26 cellular contexts compared by ENCODE assay signal in genomic region chr6:31876357-31876756, GRCh38. TPM values are rescaled to one million over a fixed set of nuclear protein-coding genes. Genes with fewer than 3 reads are reported as not detected.
DNase-seq lines count a peak whose midpoint lies in the region; ATAC-seq, FAIRE-seq and TF ChIP-seq lines count a peak whose summit lies in the region.
"Had no signal": no experiment of that assay in that cellular context is flagged by ENCODE, and none has a peak within 500 bp of the region (broad histone marks: within the 10 kb centered on the region; RNA-seq: fewer than 3 reads in every experiment).

No MANE protein-coding gene starts in this region.

- peaks cover 46% of the 10 kb centered on the region for H3K4me1 ChIP-seq in HepG2 (ENCODE audit: insufficient read depth, low read length)
- H3K4me1 ChIP-seq in right lobe of liver: no peaks in the 10 kb centered on the region
- H3K4me1 ChIP-seq in hepatocyte (ENCODE audit: insufficient read depth): no peaks in the 10 kb centered on the region
- peaks cover 14 to 36% (median 32%) of the 10 kb centered on the region in 4 donors for H3K4me1 ChIP-seq in transverse colon

- no peak for TF ChIP-seq RAD21 in HepG2 (CRISPR knock-in tag; IDR thresholded peaks at IDR 0.05)

- in situ Hi-C loops in HepG2 (cut with HindIII; ENCODE audit: extremely low pct_ligation_motif_present, low pct_unique_long_range_greater_than_20kb) (no loop called here), transverse colon (cut with MboI; ENCODE audit: low pct_ligation_motif_present in 1 of 4, low pct_unique_long_range_greater_than_20kb in 1 of 4, low sequenced_read_pairs in 3 of 4) (no loop called here)

- no TSS peak for BruUV-seq in HepG2 (replicated peaks; lab: Mats Ljungman, UMichigan)

- H3K9me2 ChIP-seq in hepatocyte (replicated peaks; ENCODE audit: insufficient read depth): no peaks in the 10 kb centered on the region

- H3K9me3 ChIP-seq in HepG2 (ENCODE audit: low read length) (no peaks in the 10 kb centered on the region), right lobe of liver (no peaks in the 10 kb centered on the region), hepatocyte (ENCODE audit: low read depth) (no peaks in the 10 kb centered on the region), transverse colon (no peaks in the 10 kb centered on the region)
- H3K9me3 ChIP-seq: BLaER1 had no signal

- H4K20me1 ChIP-seq in HepG2 (ENCODE audit: insufficient read depth, low read length) (no peaks in the 10 kb centered on the region), hepatocyte (ENCODE audit: insufficient read depth, poor library complexity, severe bottlenecking) (no peaks in the 10 kb centered on the region)

- H3K4me2 ChIP-seq in HepG2 (ENCODE audit: low read depth, low read length) (no peak overlapping the region), hepatocyte (peak overlapping the region; percentile 76)
- H3K4me2 ChIP-seq: BLaER1, PC-9 had no signal

- CTCF ChIA-PET in HepG2 (lab: Yijun Ruan, JAX; ENCODE audit: low intra/inter-chr PET ratio, low total read pairs): no interaction called here
- CTCF ChIA-PET in HEK293T (lab: Yijun Ruan, JAX): no interaction called here

- intact Hi-C loops in HepG2 (cut with micrococcal nuclease; ENCODE audit: unreplicated experiment): no loop called here
- intact Hi-C loops in right lobe of liver (cut with DNase I): loop anchor here in 1 of 2 donors (10.0 kb wide), 1 partner anchor 202 kb away; no protein-coding TSS in a partner anchor
- intact Hi-C loops in transverse colon (cut with DNase I; ENCODE audit: low total_unique reads): no loop called here

- ATAC-seq in HepG2 (no peak), right lobe of liver (no peak)
- ATAC-seq: GM12878 had no signal

- no peak overlapping the region for H3K9ac ChIP-seq in HepG2 (ENCODE audit: insufficient read depth, low read depth, low read length)
- H3K9ac ChIP-seq: BLaER1, GM23248 had no signal

- H3K79me2 ChIP-seq in HepG2 (ENCODE audit: insufficient read depth, low read length) (no peaks in the 10 kb centered on the region), hepatocyte (peaks cover 23% of the 10 kb centered on the region)

- TF ChIP-seq POLR2A in HepG2 (IDR thresholded peaks at IDR 0.05; ENCODE audit: insufficient read depth in 1 of 2, low read depth in 2 of 2, low read length in 2 of 2) (no peak), right lobe of liver (IDR thresholded peaks at IDR 0.05) (no peak), transverse colon (IDR thresholded peaks at IDR 0.05) (no peak)

- H2AFZ ChIP-seq in HepG2 (ENCODE audit: low read length) (no peak overlapping the region), hepatocyte (no peak overlapping the region)
- H2AFZ ChIP-seq: GM23248, PC-9 had no signal

- DNase-seq in HepG2 (ENCODE audit: low spot score) (no peak), right lobe of liver (no peak), hepatocyte (ENCODE audit: low spot score) (no peak), transverse colon (no peak), HEK293T (ENCODE audit: extremely low spot score) (no peak)
- DNase-seq in stimulated activated CD4-positive, alpha-beta T cell treated with anti-CD3 and anti-CD28 coated beads, Interleukin-12 subunit alpha, Interleukin-12 subunit beta, amount 100 ng/mL, for 4 hours: no peak
- DNase-seq: CD4-positive, alpha-beta T cell; GM23248; H7; HFFc6; KG1; NCI-H1048; NCI-H1417; NCI-H1694; NCI-H2029 treated with DMSO at 0.1 percent for 48 hours; NCI-H2227 treated with DMSO at 0.1 percent for 48 hours; NCI-H526 treated with DMSO at 0.1 percent for 48 hours; PC-9; SHP77 had no signal

- H3K4me3 ChIP-seq in HepG2 (replicated peaks in 1 of 3; ENCODE audit: insufficient read depth in 1 of 3, low read depth in 2 of 3, low read length in 3 of 3) (no peak overlapping the region), right lobe of liver (no peak overlapping the region), hepatocyte (no peak overlapping the region), transverse colon (peak overlapping the region in 2 of 4 donors; percentile 29 to 47)
- H3K4me3 ChIP-seq: BLaER1, GM12878, GM23248, PC-9 had no signal

- H3K27ac ChIP-seq in HepG2 (ENCODE audit: extremely low read length, insufficient read depth, low read length) (no peak overlapping the region), right lobe of liver (no peak overlapping the region), hepatocyte (no peak overlapping the region), transverse colon (peak overlapping the region; percentile 86 to 96 (median 92))
- H3K27ac ChIP-seq: BLaER1, GM23248, PC-9 had no signal

- no peak for TF ChIP-seq CTCF in HepG2 (CRISPR knock-in tag; IDR thresholded peaks at IDR 0.05)
- no peak for TF ChIP-seq CTCF in right lobe of liver (IDR thresholded peaks at IDR 0.05)
- TF ChIP-seq CTCF in hepatocyte (IDR thresholded peaks at IDR 0.05; ENCODE audit: poor library complexity): no peak
- no peak for TF ChIP-seq CTCF in transverse colon (IDR thresholded peaks at IDR 0.05)

- peaks cover 10 to 19% of the 10 kb centered on the region in 2 experiments; a peak in 4 of 5 replicates for H3K36me3 ChIP-seq in HepG2 (replicated peaks in 1 of 2; ENCODE audit: control insufficient read depth in 1 of 2, insufficient read depth in 2 of 2, low read length in 2 of 2)
- peaks cover 0 to 9% (median 0%) of the 10 kb centered on the region in 4 donors for H3K36me3 ChIP-seq in right lobe of liver
- no peaks in the 10 kb centered on the region for H3K36me3 ChIP-seq in hepatocyte (replicated peaks; ENCODE audit: insufficient read depth, low read depth)
- peaks cover 0 to 12% (median 2%) of the 10 kb centered on the region in 4 donors for H3K36me3 ChIP-seq in transverse colon

- H3K27me3 ChIP-seq in HepG2 (ENCODE audit: control insufficient read depth in 1 of 2, insufficient read depth in 2 of 2, low read length in 2 of 2) (no peaks in the 10 kb centered on the region), right lobe of liver (no peaks in the 10 kb centered on the region), hepatocyte (no peaks in the 10 kb centered on the region), transverse colon (no peaks in the 10 kb centered on the region)
- H3K27me3 ChIP-seq: BLaER1 had no signal

- POLR2A ChIA-PET in HepG2 (lab: Yijun Ruan, JAX): interaction anchor here (1.1 to 7.2 kb wide), 2 partner anchors 12 to 20 kb away, joined by 4 to 103 read pairs; partner anchors contain the start of gene NEU1
- POLR2A ChIA-PET in HEK293T (lab: Yijun Ruan, JAX): interaction anchor here (1.2 to 3.6 kb wide), 2 partner anchors 13 to 69 kb away, joined by 3 to 14 read pairs; partner anchors contain the start of genes LSM2 and NEU1

- no peak for FAIRE-seq in HepG2 (lab: Jason Lieb, UNC)
- FAIRE-seq: A204.1, G401.6, GM12878, HTR-8/SVneo had no signal

- WGBS in HepG2 (ENCODE audit: low lambda C conversion rate): 80% methylated on average over 7 of the region's 7 CpGs
- 87% methylated on average over 7 of the region's 7 CpGs for WGBS in right lobe of liver (ENCODE audit: insufficient coverage, low coverage, low lambda C conversion rate, missing lambda C conversion rate)
- WGBS in hepatocyte (ENCODE audit: low lambda C conversion rate, missing lambda C conversion rate): 94% methylated on average over 7 of the region's 7 CpGs
- 50 to 82% methylated on average over 2 to 7 of the region's 7 CpGs for WGBS in transverse colon (ENCODE audit: low coverage in 1 of 2), 2 donors

- TF ChIP-seq EP300 in HepG2 (IDR thresholded peaks at IDR 0.05; ENCODE audit: low read depth in 2 of 2, low read length in 2 of 2): no peak
- no peak for TF ChIP-seq EP300 in HepG2 (CRISPR knock-in tag; IDR thresholded peaks at IDR 0.05; ENCODE audit: borderline replicate concordance)
- TF ChIP-seq EP300 in transverse colon (IDR thresholded peaks at IDR 0.05; ENCODE audit: low read depth): no peak

RNA-seq across cellular contexts. Expression of gene SLC44A4, which starts 2.4 kb away (rescaled TPM):
- 5.6 and 5.9 TPM in 2 replicates for total RNA-seq in HepG2 (2016; rRNA removed; fragmentation: Illumina TruSeq; extraction: Trizol)
- total RNA-seq in HepG2 (2016; cell fraction: cytosol; rRNA removed; fragmentation: Illumina TruSeq; extraction: Trizol; ENCODE audit: low read depth): 3.4 and 6.6 TPM in 2 replicates
- total RNA-seq in HepG2 (2016; cell fraction: insoluble cytoplasmic fraction; rRNA removed; fragmentation: Illumina TruSeq; extraction: Trizol): 4.8 and 8.3 TPM in 2 replicates
- total RNA-seq in HepG2 (2016; cell fraction: membrane; rRNA removed; fragmentation: Illumina TruSeq; extraction: Trizol): 6.1 and 6.6 TPM in 2 replicates
- total RNA-seq in HepG2 (2016; cell fraction: nucleus; rRNA removed; fragmentation: Illumina TruSeq; extraction: Trizol): 4.4 TPM in 2 replicates
- 3.5 and 3.6 TPM in 2 replicates for polyA plus RNA-seq in HepG2 (2011; rRNA removed)
- 3.2 and 3.7 TPM in 2 replicates for polyA plus RNA-seq in HepG2 (2011; cell fraction: cytosol; rRNA removed)
- polyA plus RNA-seq in HepG2 (2011; cell fraction: nucleus; rRNA removed): 2.9 and 3.6 TPM in 2 replicates
- polyA plus RNA-seq in HepG2 (2012): 1.8 and 3.2 TPM in 2 replicates
- 3.9 and 4.5 TPM in 2 replicates for polyA plus RNA-seq in HepG2 (2016; cell fraction: cytosol; fragmentation: Illumina TruSeq; extraction: Trizol; ENCODE audit: low read depth)
- 5.7 and 6.7 TPM in 2 replicates for polyA plus RNA-seq in HepG2 (2016; cell fraction: insoluble cytoplasmic fraction; fragmentation: Illumina TruSeq; extraction: Trizol; ENCODE audit: low read depth)
- 5.8 and 6.2 TPM in 2 replicates for polyA plus RNA-seq in HepG2 (2016; cell fraction: membrane; fragmentation: Illumina TruSeq; extraction: Trizol; ENCODE audit: low read depth)
- 10.4 and 12.4 TPM in 2 replicates for polyA plus RNA-seq in HepG2 (2016; cell fraction: nucleus; fragmentation: Illumina TruSeq; extraction: Trizol; ENCODE audit: insufficient read depth, low read depth)
- polyA minus RNA-seq in HepG2 (2011; rRNA and poly(A)+ RNA removed; ENCODE audit: low replicate concordance): 4.9 TPM in 1 of 2 replicates, not detected in the other
- 0.97 and 0.99 TPM in 2 replicates for polyA minus RNA-seq in HepG2 (2011; cell fraction: cytosol; rRNA and poly(A)+ RNA removed)
- 1.6 and 2.2 TPM in 2 replicates for polyA minus RNA-seq in HepG2 (2011; cell fraction: nucleus; rRNA and poly(A)+ RNA removed)
- total RNA-seq in right lobe of liver: under 1 TPM in 2 of 6 experiments, not detected in 4; 0.09 to 0.25 TPM
- total RNA-seq in hepatocyte: 76.2 and 92.0 TPM in 2 replicates
- polyA plus RNA-seq in hepatocyte: 73.5 and 90.8 TPM in 2 replicates
- 100 to 1,000 TPM; 149 to 734 (median 395) TPM for total RNA-seq in transverse colon
- total RNA-seq: GM23248, RPMI7951, SK-MEL-5 had no signal
- polyA plus RNA-seq: GM23248 had no signal

RNA-seq across cellular contexts. Expression of gene NEU1, which starts 13.7 kb away (rescaled TPM):
- total RNA-seq in HepG2 (2016; rRNA removed; fragmentation: Illumina TruSeq; extraction: Trizol) (139 and 297 TPM in 2 replicates), right lobe of liver (10 to 100 TPM; 20.3 to 44.8 (median 34.1) TPM), hepatocyte (402 and 407 TPM in 2 replicates), transverse colon (10 to 100 TPM; 21.1 to 88.7 (median 65.4) TPM)
- total RNA-seq in HepG2 (2016; cell fraction: cytosol; rRNA removed; fragmentation: Illumina TruSeq; extraction: Trizol; ENCODE audit: low read depth): 49.1 and 49.3 TPM in 2 replicates
- total RNA-seq in HepG2 (2016; cell fraction: insoluble cytoplasmic fraction; rRNA removed; fragmentation: Illumina TruSeq; extraction: Trizol): 132 and 314 TPM in 2 replicates
- total RNA-seq in HepG2 (2016; cell fraction: membrane; rRNA removed; fragmentation: Illumina TruSeq; extraction: Trizol): 93.8 and 98.2 TPM in 2 replicates
- total RNA-seq in HepG2 (2016; cell fraction: nucleus; rRNA removed; fragmentation: Illumina TruSeq; extraction: Trizol): 237 and 274 TPM in 2 replicates
- polyA plus RNA-seq in HepG2 (2011; rRNA removed) (202 and 215 TPM in 2 replicates), hepatocyte (331 and 388 TPM in 2 replicates)
- polyA plus RNA-seq in HepG2 (2011; cell fraction: cytosol; rRNA removed): 195 and 257 TPM in 2 replicates
- 110 and 111 TPM in 2 replicates for polyA plus RNA-seq in HepG2 (2011; cell fraction: nucleus; rRNA removed)
- 88.7 and 96.9 TPM in 2 replicates for polyA plus RNA-seq in HepG2 (2012)
- polyA plus RNA-seq in HepG2 (2016; cell fraction: cytosol; fragmentation: Illumina TruSeq; extraction: Trizol; ENCODE audit: low read depth): 46.5 and 46.6 TPM in 2 replicates
- polyA plus RNA-seq in HepG2 (2016; cell fraction: insoluble cytoplasmic fraction; fragmentation: Illumina TruSeq; extraction: Trizol; ENCODE audit: low read depth): 114 and 120 TPM in 2 replicates
- 67.2 and 70.7 TPM in 2 replicates for polyA plus RNA-seq in HepG2 (2016; cell fraction: membrane; fragmentation: Illumina TruSeq; extraction: Trizol; ENCODE audit: low read depth)
- 367 and 386 TPM in 2 replicates for polyA plus RNA-seq in HepG2 (2016; cell fraction: nucleus; fragmentation: Illumina TruSeq; extraction: Trizol; ENCODE audit: insufficient read depth, low read depth)
- 35.2 and 243 TPM in 2 replicates for polyA minus RNA-seq in HepG2 (2011; rRNA and poly(A)+ RNA removed; ENCODE audit: low replicate concordance)
- polyA minus RNA-seq in HepG2 (2011; cell fraction: cytosol; rRNA and poly(A)+ RNA removed): 76.7 and 85.5 TPM in 2 replicates
- polyA minus RNA-seq in HepG2 (2011; cell fraction: nucleus; rRNA and poly(A)+ RNA removed): 40.9 and 43.8 TPM in 2 replicates

RNA-seq across cellular contexts. Expression of gene EHMT2, which starts 21.1 kb away (rescaled TPM):
- 43.5 and 69.2 TPM in 2 replicates for total RNA-seq in HepG2 (2016; rRNA removed; fragmentation: Illumina TruSeq; extraction: Trizol)
- 14.1 and 15.2 TPM in 2 replicates for total RNA-seq in HepG2 (2016; cell fraction: cytosol; rRNA removed; fragmentation: Illumina TruSeq; extraction: Trizol; ENCODE audit: low read depth)
- total RNA-seq in HepG2 (2016; cell fraction: insoluble cytoplasmic fraction; rRNA removed; fragmentation: Illumina TruSeq; extraction: Trizol): 34.4 and 70.7 TPM in 2 replicates
- 29.3 and 33.1 TPM in 2 replicates for total RNA-seq in HepG2 (2016; cell fraction: membrane; rRNA removed; fragmentation: Illumina TruSeq; extraction: Trizol)
- total RNA-seq in HepG2 (2016; cell fraction: nucleus; rRNA removed; fragmentation: Illumina TruSeq; extraction: Trizol): 46.1 and 48.0 TPM in 2 replicates
- polyA plus RNA-seq in HepG2 (2011; rRNA removed): 51.2 and 55.2 TPM in 2 replicates
- polyA plus RNA-seq in HepG2 (2011; cell fraction: cytosol; rRNA removed): 29.3 and 36.1 TPM in 2 replicates
- polyA plus RNA-seq in HepG2 (2011; cell fraction: nucleus; rRNA removed): 180 and 272 TPM in 2 replicates
- 37.6 and 43.1 TPM in 2 replicates for polyA plus RNA-seq in HepG2 (2012)
- 8.3 and 9.2 TPM in 2 replicates for polyA plus RNA-seq in HepG2 (2016; cell fraction: cytosol; fragmentation: Illumina TruSeq; extraction: Trizol; ENCODE audit: low read depth)
- polyA plus RNA-seq in HepG2 (2016; cell fraction: insoluble cytoplasmic fraction; fragmentation: Illumina TruSeq; extraction: Trizol; ENCODE audit: low read depth): 36.0 and 58.3 TPM in 2 replicates
- 16.5 and 18.3 TPM in 2 replicates for polyA plus RNA-seq in HepG2 (2016; cell fraction: membrane; fragmentation: Illumina TruSeq; extraction: Trizol; ENCODE audit: low read depth)
- polyA plus RNA-seq in HepG2 (2016; cell fraction: nucleus; fragmentation: Illumina TruSeq; extraction: Trizol; ENCODE audit: insufficient read depth, low read depth): 122 and 136 TPM in 2 replicates
- polyA minus RNA-seq in HepG2 (2011; rRNA and poly(A)+ RNA removed; ENCODE audit: low replicate concordance): 74.1 and 111 TPM in 2 replicates
- 26.2 and 33.8 TPM in 2 replicates for polyA minus RNA-seq in HepG2 (2011; cell fraction: cytosol; rRNA and poly(A)+ RNA removed)
- 24.3 and 26.9 TPM in 2 replicates for polyA minus RNA-seq in HepG2 (2011; cell fraction: nucleus; rRNA and poly(A)+ RNA removed)
- 10 to 100 TPM; 10.7 to 20.1 (median 13.3) TPM for total RNA-seq in right lobe of liver
- 34.1 and 41.9 TPM in 2 replicates for total RNA-seq in hepatocyte
- 40.0 and 44.6 TPM in 2 replicates for polyA plus RNA-seq in hepatocyte
- total RNA-seq in transverse colon: 10 to 100 TPM; 25.9 to 33.3 (median 27.9) TPM

RNA-seq across cellular contexts. Expression of gene ZBTB12, which starts 25.5 kb away (rescaled TPM):
- total RNA-seq in HepG2 (2016; rRNA removed; fragmentation: Illumina TruSeq; extraction: Trizol) (6.0 and 6.8 TPM in 2 replicates), right lobe of liver (under 1 TPM in 5 of 6 experiments, not detected in 1; 0.25 to 0.82 (median 0.51) TPM), hepatocyte (4.4 and 4.9 TPM in 2 replicates), transverse colon (1 to 10 TPM in 1 of 4 donors, under 1 TPM in 3; 0.14 to 1.3 (median 0.77) TPM)
- 1.6 and 1.7 TPM in 2 replicates for total RNA-seq in HepG2 (2016; cell fraction: cytosol; rRNA removed; fragmentation: Illumina TruSeq; extraction: Trizol; ENCODE audit: low read depth)
- total RNA-seq in HepG2 (2016; cell fraction: insoluble cytoplasmic fraction; rRNA removed; fragmentation: Illumina TruSeq; extraction: Trizol): 6.0 and 7.4 TPM in 2 replicates
- total RNA-seq in HepG2 (2016; cell fraction: membrane; rRNA removed; fragmentation: Illumina TruSeq; extraction: Trizol): 5.7 and 5.8 TPM in 2 replicates
- total RNA-seq in HepG2 (2016; cell fraction: nucleus; rRNA removed; fragmentation: Illumina TruSeq; extraction: Trizol): 3.1 and 3.9 TPM in 2 replicates
- polyA plus RNA-seq in HepG2 (2011; rRNA removed) (4.8 and 7.3 TPM in 2 replicates), hepatocyte (0.07 TPM in 1 of 2 replicates, not detected in the other)
- polyA plus RNA-seq in HepG2 (2011; cell fraction: cytosol; rRNA removed): 3.7 and 5.8 TPM in 2 replicates
- 6.9 and 7.3 TPM in 2 replicates for polyA plus RNA-seq in HepG2 (2011; cell fraction: nucleus; rRNA removed)
- 8.0 and 9.2 TPM in 2 replicates for polyA plus RNA-seq in HepG2 (2012)
- 2.7 and 3.0 TPM in 2 replicates for polyA plus RNA-seq in HepG2 (2016; cell fraction: cytosol; fragmentation: Illumina TruSeq; extraction: Trizol; ENCODE audit: low read depth)
- polyA plus RNA-seq in HepG2 (2016; cell fraction: insoluble cytoplasmic fraction; fragmentation: Illumina TruSeq; extraction: Trizol; ENCODE audit: low read depth): 14.0 and 15.9 TPM in 2 replicates
- 6.6 and 9.0 TPM in 2 replicates for polyA plus RNA-seq in HepG2 (2016; cell fraction: membrane; fragmentation: Illumina TruSeq; extraction: Trizol; ENCODE audit: low read depth)
- polyA plus RNA-seq in HepG2 (2016; cell fraction: nucleus; fragmentation: Illumina TruSeq; extraction: Trizol; ENCODE audit: insufficient read depth, low read depth): 10.6 and 12.2 TPM in 2 replicates
- polyA minus RNA-seq in HepG2 (2011; rRNA and poly(A)+ RNA removed; ENCODE audit: low replicate concordance): 12.3 and 22.9 TPM in 2 replicates
- polyA minus RNA-seq in HepG2 (2011; cell fraction: cytosol; rRNA and poly(A)+ RNA removed): 6.7 and 6.9 TPM in 2 replicates
- polyA minus RNA-seq in HepG2 (2011; cell fraction: nucleus; rRNA and poly(A)+ RNA removed): 3.7 and 4.5 TPM in 2 replicates
- polyA plus RNA-seq: GM23248 had no signal

RNA-seq across cellular contexts. Expression of gene HSPA1B, which starts 48.8 kb away (rescaled TPM):
- total RNA-seq in HepG2 (2016; rRNA removed; fragmentation: Illumina TruSeq; extraction: Trizol): 186 and 189 TPM in 2 replicates
- 8.9 and 12.5 TPM in 2 replicates for total RNA-seq in HepG2 (2016; cell fraction: cytosol; rRNA removed; fragmentation: Illumina TruSeq; extraction: Trizol; ENCODE audit: low read depth)
- 148 and 193 TPM in 2 replicates for total RNA-seq in HepG2 (2016; cell fraction: insoluble cytoplasmic fraction; rRNA removed; fragmentation: Illumina TruSeq; extraction: Trizol)
- 24.6 and 28.1 TPM in 2 replicates for total RNA-seq in HepG2 (2016; cell fraction: membrane; rRNA removed; fragmentation: Illumina TruSeq; extraction: Trizol)
- 88.3 and 95.9 TPM in 2 replicates for total RNA-seq in HepG2 (2016; cell fraction: nucleus; rRNA removed; fragmentation: Illumina TruSeq; extraction: Trizol)
- polyA plus RNA-seq in HepG2 (2011; rRNA removed): 26.0 and 57.2 TPM in 2 replicates
- polyA plus RNA-seq in HepG2 (2011; cell fraction: cytosol; rRNA removed): 26.6 and 33.8 TPM in 2 replicates
- 55.8 and 89.9 TPM in 2 replicates for polyA plus RNA-seq in HepG2 (2011; cell fraction: nucleus; rRNA removed)
- polyA plus RNA-seq in HepG2 (2012): 39.8 and 132 TPM in 2 replicates
- polyA plus RNA-seq in HepG2 (2016; cell fraction: cytosol; fragmentation: Illumina TruSeq; extraction: Trizol; ENCODE audit: low read depth): 5.4 and 5.8 TPM in 2 replicates
- 148 and 182 TPM in 2 replicates for polyA plus RNA-seq in HepG2 (2016; cell fraction: insoluble cytoplasmic fraction; fragmentation: Illumina TruSeq; extraction: Trizol; ENCODE audit: low read depth)
- polyA plus RNA-seq in HepG2 (2016; cell fraction: membrane; fragmentation: Illumina TruSeq; extraction: Trizol; ENCODE audit: low read depth): 11.1 and 13.6 TPM in 2 replicates
- 115 and 118 TPM in 2 replicates for polyA plus RNA-seq in HepG2 (2016; cell fraction: nucleus; fragmentation: Illumina TruSeq; extraction: Trizol; ENCODE audit: insufficient read depth, low read depth)
- polyA minus RNA-seq in HepG2 (2011; rRNA and poly(A)+ RNA removed; ENCODE audit: low replicate concordance): 84.4 and 185 TPM in 2 replicates
- 48.1 and 67.3 TPM in 2 replicates for polyA minus RNA-seq in HepG2 (2011; cell fraction: cytosol; rRNA and poly(A)+ RNA removed)
- polyA minus RNA-seq in HepG2 (2011; cell fraction: nucleus; rRNA and poly(A)+ RNA removed): 22.7 and 36.4 TPM in 2 replicates
- total RNA-seq in right lobe of liver: 100 to 1,000 TPM in 2 of 6 experiments, 10 to 100 TPM in 4; 41.5 to 144 (median 47.5) TPM
- total RNA-seq in hepatocyte: 172 and 177 TPM in 2 replicates
- 82.1 and 111 TPM in 2 replicates for polyA plus RNA-seq in hepatocyte
- total RNA-seq in transverse colon: 100 to 1,000 TPM; 104 to 471 (median 278) TPM

Comparison
In these comparisons a context has a peak if more than half of its experiments do, and no peak if none do; other contexts are left out.
1. H3K27ac ChIP-seq: peak in transverse colon (4 of 4); none in HepG2 (single experiment), right lobe of liver (0 of 3) and hepatocyte (single experiment).